25 cellular contexts compared by ENCODE assay signal in genomic region chr20:61922411-61922810, GRCh38.
"Had no signal": no experiment of that assay in that cellular context is flagged by ENCODE, and none has a peak within 500 bp of the region (broad histone marks: within the 10 kb centered on the region; RNA-seq: fewer than 3 reads in every experiment).

No MANE protein-coding gene starts in this region.

- H3K36me3 ChIP-seq: ascending aorta, Peyer's patch had no signal

- H3K4me1 ChIP-seq: ascending aorta, body of pancreas, Peyer's patch had no signal

- H3K4me3 ChIP-seq: ascending aorta, body of pancreas, Peyer's patch had no signal

- H3K36me3 Mint-ChIP-seq: activated naive CD4-positive, alpha-beta T cell treated with anti-CD3 and anti-CD28 coated beads, Interleukin-2, amount 50 U/mL, for 72 hours had no signal

- H3K27ac ChIP-seq: ascending aorta, body of pancreas, Peyer's patch had no signal

- H3K4me1 Mint-ChIP-seq: activated B cell treated with CpG ODN at 0.5 μM for 24 hours; activated CD4-positive, alpha-beta T cell treated with anti-CD3 and anti-CD28 coated beads, Interleukin-2, amount 10 ng/mL, durations not matched to agents 24 days and 14 days; activated naive CD8-positive, alpha-beta T cell treated with anti-CD3 and anti-CD28 coated beads, Interleukin-2, amount 50 U/mL, for 24 hours; T-helper 17 cell had no signal

- H3K4me3 Mint-ChIP-seq: activated B cell treated with CpG ODN at 0.5 μM for 24 hours; activated CD4-positive, alpha-beta T cell treated with anti-CD3 and anti-CD28 coated beads, Interleukin-2, amount 10 ng/mL, durations not matched to agents 24 days and 14 days; activated naive CD8-positive, alpha-beta T cell treated with anti-CD3 and anti-CD28 coated beads, Interleukin-2, amount 50 U/mL, for 24 hours; activated T-cell treated with anti-CD3 and anti-CD28 coated beads, Interleukin-2, amount 50 U/mL, for 4 hours; T-helper 17 cell had no signal

- H3K9me3 Mint-ChIP-seq: activated B cell treated with CpG ODN at 0.5 μM for 24 hours; activated CD4-positive, alpha-beta T cell treated with anti-CD3 and anti-CD28 coated beads, Interleukin-2, amount 10 ng/mL, durations not matched to agents 24 days and 14 days; activated naive CD4-positive, alpha-beta T cell treated with anti-CD3 and anti-CD28 coated beads, Interleukin-2, amount 50 U/mL, for 72 hours; activated naive CD8-positive, alpha-beta T cell treated with anti-CD3 and anti-CD28 coated beads, Interleukin-2, amount 50 U/mL, for 24 hours; activated T-cell treated with anti-CD3 and anti-CD28 coated beads, Interleukin-2, amount 50 U/mL, for 4 hours had no signal

- H3K27me3 ChIP-seq: ascending aorta, body of pancreas, Peyer's patch had no signal

- DNase-seq: activated B cell treated with CpG ODN at 0.5 μM for 24 hours; activated CD4-positive, alpha-beta T cell treated with anti-CD3 and anti-CD28 coated beads for 1 hour; activated CD4-positive, alpha-beta T cell treated with anti-CD3 and anti-CD28 coated beads, Interleukin-2, amount 10 ng/mL, durations not matched to agents 24 days and 14 days; activated CD4-positive, alpha-beta T cell treated with anti-CD3 and anti-CD28 coated beads, Interleukin-2, amount 50 U/mL, for 48 hours; activated CD8-positive, alpha-beta memory T cell treated with anti-CD3 and anti-CD28 coated beads for 24 hours; activated effector memory CD4-positive, alpha-beta T cell treated with anti-CD3 and anti-CD28 coated beads, Interleukin-2, amount 50 U/mL, for 16 hours; activated naive CD4-positive, alpha-beta T cell treated with Interleukin-2 at 50 U/mL for 16 hours; activated naive CD8-positive, alpha-beta T cell treated with anti-CD3 and anti-CD28 coated beads, Interleukin-2, amount 50 U/mL, for 24 hours; activated T-cell treated with anti-CD3 and anti-CD28 coated beads, Interleukin-2, amount 50 U/mL, for 4 hours; amniotic stem cell; body of pancreas; central memory CD4-positive, alpha-beta T cell; MM.1S; NCI-H1105; NCI-H1436; NCI-H1694 treated with DMSO at 0.1 percent for 48 hours; NCI-H2029 treated with DMSO at 0.1 percent for 48 hours; NCI-H526; NCI-H774; Peyer's patch; SIG-M5; T-helper 9 cell had no signal

- H3K9me3 ChIP-seq: ascending aorta, body of pancreas, Peyer's patch had no signal

- ATAC-seq: activated naive CD4-positive, alpha-beta T cell treated with anti-CD3 and anti-CD28 coated beads, Interleukin-2, amount 50 U/mL, for 72 hours; activated naive CD8-positive, alpha-beta T cell treated with anti-CD3 and anti-CD28 coated beads, Interleukin-2, amount 50 U/mL, for 24 hours; activated T-cell treated with anti-CD3 and anti-CD28 coated beads, Interleukin-2, amount 50 U/mL, for 4 hours; body of pancreas; T-helper 17 cell had no signal

- H3K27me3 Mint-ChIP-seq: activated B cell treated with CpG ODN at 0.5 μM for 24 hours; activated CD4-positive, alpha-beta T cell treated with anti-CD3 and anti-CD28 coated beads, Interleukin-2, amount 10 ng/mL, durations not matched to agents 24 days and 14 days; activated naive CD8-positive, alpha-beta T cell treated with anti-CD3 and anti-CD28 coated beads, Interleukin-2, amount 50 U/mL, for 24 hours; T-helper 17 cell had no signal

- H3K27ac Mint-ChIP-seq: activated B cell treated with CpG ODN at 0.5 μM for 24 hours; activated CD4-positive, alpha-beta T cell treated with anti-CD3 and anti-CD28 coated beads, Interleukin-2, amount 10 ng/mL, durations not matched to agents 24 days and 14 days; activated naive CD4-positive, alpha-beta T cell treated with anti-CD3 and anti-CD28 coated beads, Interleukin-2, amount 50 U/mL, for 72 hours; activated naive CD8-positive, alpha-beta T cell treated with anti-CD3 and anti-CD28 coated beads, Interleukin-2, amount 50 U/mL, for 24 hours; T-helper 17 cell had no signal
